ENCODE assay signal across 18 cellular contexts in the genomic region with DNA sequence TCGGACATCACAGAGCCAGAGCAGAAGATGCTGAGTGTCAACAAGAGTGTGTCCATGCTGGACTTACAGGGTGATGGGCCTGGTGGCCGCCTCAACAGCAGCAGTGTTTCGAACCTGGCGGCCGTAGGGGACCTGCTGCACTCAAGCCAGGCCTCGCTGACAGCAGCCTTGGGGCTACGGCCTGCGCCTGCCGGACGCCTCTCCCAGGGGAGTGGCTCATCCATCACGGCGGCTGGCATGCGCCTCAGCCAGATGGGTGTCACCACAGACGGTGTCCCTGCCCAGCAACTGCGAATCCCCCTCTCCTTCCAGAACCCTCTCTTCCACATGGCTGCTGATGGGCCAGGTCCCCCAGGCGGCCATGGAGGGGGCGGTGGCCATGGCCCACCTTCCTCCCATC.
"Had no signal": no experiment of that assay in that cellular context is flagged by ENCODE, and none has a peak within 500 bp of the region (broad histone marks: within the 10 kb centered on the region; RNA-seq: fewer than 3 reads in every experiment).

No MANE protein-coding gene starts in this region.

- H3K9me3 ChIP-seq: colonic mucosa, heart left ventricle, mucosa of descending colon, ovary, right atrium auricular region, sigmoid colon, stomach, thoracic aorta, transverse colon had no signal

- H3K4me3 Mint-ChIP-seq: naive thymus-derived CD8-positive, alpha-beta T cell had no signal

- H3K27me3 Mint-ChIP-seq: naive thymus-derived CD8-positive, alpha-beta T cell had no signal

- H3K36me3 ChIP-seq: colonic mucosa, ovary had no signal

- H3K9me3 Mint-ChIP-seq: naive thymus-derived CD8-positive, alpha-beta T cell had no signal

- DNase-seq: colonic mucosa; effector CD4-positive, alpha-beta T cell; heart left ventricle; hippocampal formation; mammary epithelial cell; sigmoid colon; stimulated activated CD4-positive, alpha-beta T cell treated with anti-CD3 and anti-CD28 coated beads, Interleukin-2, amount 100 ng/mL, for 24 hours; stimulated activated CD4-positive, alpha-beta T cell treated with anti-CD3 and anti-CD28 coated beads, Interleukin-4, amount 100 ng/mL, for 4 hours; stimulated activated naive CD4-positive, alpha-beta T cell; stomach; substantia nigra; transverse colon had no signal

- H3K4me3 ChIP-seq: colonic mucosa, heart left ventricle, mucosa of descending colon, ovary, right atrium auricular region, sigmoid colon, skin epidermis, stomach, thoracic aorta, transverse colon had no signal

- H3K27me3 ChIP-seq: colonic mucosa, heart left ventricle, ovary, right atrium auricular region, sigmoid colon, stomach, transverse colon had no signal

- ATAC-seq: heart left ventricle; mucosa of descending colon; naive thymus-derived CD8-positive, alpha-beta T cell had no signal

- H3K4me1 ChIP-seq: colonic mucosa, right atrium auricular region, sigmoid colon, stomach, transverse colon had no signal

- H3K27ac ChIP-seq: colonic mucosa, heart left ventricle, ovary, right atrium auricular region, sigmoid colon, skin epidermis, stomach, thoracic aorta, transverse colon had no signal
